Comparison of ENCODE assay signal across 8 cellular contexts in the genomic region with DNA sequence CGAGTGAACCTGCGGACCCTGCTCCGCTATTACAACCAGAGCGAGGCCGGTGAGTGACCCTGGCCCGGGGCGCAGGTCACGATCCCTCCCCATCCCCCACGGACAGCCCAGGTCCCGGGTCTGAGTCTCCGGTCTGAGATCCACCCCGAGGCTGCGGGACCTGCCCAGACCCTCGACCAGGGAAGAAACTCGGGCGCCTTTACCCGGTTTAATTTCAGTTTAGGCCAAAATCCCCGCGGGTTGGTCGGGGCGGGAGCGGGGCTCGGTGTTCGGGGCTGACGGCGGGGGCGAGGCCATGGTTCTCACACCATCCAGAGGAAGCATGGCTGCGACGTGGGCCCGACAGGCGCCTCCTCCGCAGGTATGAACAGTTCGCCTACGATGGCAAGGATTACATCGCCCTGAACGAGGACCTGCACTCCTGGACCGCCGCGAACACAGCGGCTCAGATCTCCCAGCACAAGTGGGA. TPM values are rescaled to one million over a fixed set of nuclear protein-coding genes. Genes with fewer than 3 reads are reported as not detected.
DNase-seq lines count a peak whose midpoint lies in the region; ATAC-seq, FAIRE-seq and TF ChIP-seq lines count a peak whose summit lies in the region.

No MANE protein-coding gene starts in this region.

- POLR2A ChIA-PET in MCF 10A (lab: Yijun Ruan, JAX) (interaction anchor here (1.0 to 1.7 kb wide), 3 partner anchors 41 to 67 kb away, joined by 4 to 10 read pairs (median 6); partner anchors contain the start of genes TRIM26 and TRIM39), HepG2 (lab: Yijun Ruan, JAX) (interaction anchor here (0.6 to 1.7 kb wide), 3 partner anchors 32 to 66 kb away, joined by 3 to 6 read pairs (median 6); partner anchors contain the start of genes TRIM26 and TRIM39)

- H3K4me1 ChIP-seq in SJCRH30 (no peaks in the 10 kb centered on the region), HepG2 (ENCODE audit: insufficient read depth, low read length) (peaks cover 13% of the 10 kb centered on the region)

- H3K27ac ChIP-seq in SJCRH30 (no peak overlapping the region), HepG2 (ENCODE audit: extremely low read length, insufficient read depth, low read length) (no peak overlapping the region)

- no peaks in the 10 kb centered on the region for H3K36me3 ChIP-seq in SJCRH30
- no peaks in the 10 kb centered on the region for H3K36me3 ChIP-seq in HepG2 (replicated peaks in 1 of 2; ENCODE audit: control insufficient read depth in 1 of 2, insufficient read depth in 2 of 2, low read length in 2 of 2)

- TF ChIP-seq CTCF in MCF 10A (IDR thresholded peaks at IDR 0.05; ENCODE audit: unreplicated experiment) (no peak), HepG2 (CRISPR knock-in tag; IDR thresholded peaks at IDR 0.05) (no peak)

- peak overlapping the region; percentile 99 for H3K4me2 ChIP-seq in HepG2 (ENCODE audit: low read depth, low read length)

- in situ Hi-C loops in HepG2 (cut with HindIII; ENCODE audit: extremely low pct_ligation_motif_present, low pct_unique_long_range_greater_than_20kb), result no loop called here

- TF ChIP-seq EP300 in HepG2 (IDR thresholded peaks at IDR 0.05; ENCODE audit: low read depth in 2 of 2, low read length in 2 of 2) (no peak), HepG2 (CRISPR knock-in tag; IDR thresholded peaks at IDR 0.05; ENCODE audit: borderline replicate concordance) (no peak)

- no peak for TF ChIP-seq RAD21 in HepG2 (CRISPR knock-in tag; IDR thresholded peaks at IDR 0.05)

- ATAC-seq in GM21723 (IDR thresholded peaks at IDR 0.05; ENCODE audit: unreplicated experiment) (peak; percentile 13), HepG2 (no peak), GM19397 (IDR thresholded peaks at IDR 0.05; ENCODE audit: unreplicated experiment) (no peak)

- 82% methylated on average over 29 of the region's 40 CpGs for WGBS in HepG2 (ENCODE audit: low lambda C conversion rate)

- BruUV-seq in MCF 10A (replicated peaks; lab: Mats Ljungman, UMichigan) (no TSS peak), HepG2 (replicated peaks; lab: Mats Ljungman, UMichigan) (no TSS peak)

- no peak for TF ChIP-seq POLR2A in HepG2 (IDR thresholded peaks at IDR 0.05; ENCODE audit: insufficient read depth in 1 of 2, low read depth in 2 of 2, low read length in 2 of 2)

- H3K9ac ChIP-seq in HepG2 (ENCODE audit: insufficient read depth, low read depth, low read length), result no peak overlapping the region

- no peaks in the 10 kb centered on the region for H3K9me3 Mint-ChIP-seq in MCF 10A (ENCODE audit: unreplicated experiment)

- H3K79me2 ChIP-seq in HepG2 (ENCODE audit: insufficient read depth, low read length), result no peaks in the 10 kb centered on the region

- H3K9me3 ChIP-seq in SJCRH30 (replicated peaks) (no peaks in the 10 kb centered on the region), HepG2 (ENCODE audit: low read length) (no peaks in the 10 kb centered on the region)

- no peak overlapping the region for H2AFZ ChIP-seq in HepG2 (ENCODE audit: low read length)

- H3K36me3 Mint-ChIP-seq in MCF 10A (ENCODE audit: insufficient read depth, unreplicated experiment), result no peaks in the 10 kb centered on the region

- peaks cover 14% of the 10 kb centered on the region for H3K4me1 Mint-ChIP-seq in MCF 10A (ENCODE audit: insufficient read depth, unreplicated experiment)

- no peak for FAIRE-seq in HepG2 (lab: Jason Lieb, UNC)

- CTCF ChIA-PET in MCF 10A (lab: Yijun Ruan, JAX), result no interaction called here
- CTCF ChIA-PET in HepG2 (lab: Yijun Ruan, JAX; ENCODE audit: low intra/inter-chr PET ratio, low total read pairs), result no interaction called here

- intact Hi-C loops in MCF 10A (cut with micrococcal nuclease) (no loop called here), HepG2 (cut with micrococcal nuclease; ENCODE audit: unreplicated experiment) (no loop called here)

- H3K27me3 ChIP-seq in SJCRH30, result no peaks in the 10 kb centered on the region
- peaks cover 0 to 7% of the 10 kb centered on the region in 2 experiments; a peak in 2 of 5 replicates for H3K27me3 ChIP-seq in HepG2 (ENCODE audit: control insufficient read depth in 1 of 2, insufficient read depth in 2 of 2, low read length in 2 of 2)

- H3K4me3 ChIP-seq in SJCRH30, result peak overlapping the region; percentile 63
- H3K4me3 ChIP-seq in HepG2 (replicated peaks in 1 of 3; ENCODE audit: insufficient read depth in 1 of 3, low read depth in 2 of 3, low read length in 3 of 3), result peak overlapping the region; percentile 76 to 86 (median 82); a peak in 5 of 6 replicates

- peak overlapping the region; percentile 76 for H3K4me3 Mint-ChIP-seq in MCF 10A (ENCODE audit: unreplicated experiment)

- H3K27ac Mint-ChIP-seq in MCF 10A (ENCODE audit: low read depth, unreplicated experiment), result no peak overlapping the region

- DNase-seq in SJCRH30, result no peak
- no peak for DNase-seq in MCF 10A (ENCODE audit: unreplicated experiment)
- DNase-seq in HepG2 (ENCODE audit: low spot score), result no peak
- peak; percentile 15 for DNase-seq in stimulated activated CD8-positive, alpha-beta memory T cell treated with anti-CD3 and anti-CD28 coated beads, Interleukin-4, amount 100 ng/mL, for 24 hours (ENCODE audit: low read depth)
- no peak for DNase-seq in NCI-H2081 treated with DMSO at 0.1 percent for 48 hours (lab: John Stamatoyannopoulos, UW)
- no peak for DNase-seq in NCI-H2196 treated with DMSO at 0.1 percent for 48 hours (lab: John Stamatoyannopoulos, UW; ENCODE audit: unreplicated experiment)

- no peaks in the 10 kb centered on the region for H4K20me1 ChIP-seq in HepG2 (ENCODE audit: insufficient read depth, low read length)

- H3K27me3 Mint-ChIP-seq in MCF 10A (ENCODE audit: insufficient read depth, unreplicated experiment), result peaks cover 10% of the 10 kb centered on the region

TF ChIP-seq in HepG2, 621 proteins besides CTCF, POLR2A, EP300 and RAD21 (continues in another document):
- no peak for TF ChIP-seq FIP1L1 (IDR thresholded peaks at IDR 0.05; ENCODE audit: borderline replicate concordance, insufficient read depth, low read depth, low read length)
- TF ChIP-seq, protein P1, sequence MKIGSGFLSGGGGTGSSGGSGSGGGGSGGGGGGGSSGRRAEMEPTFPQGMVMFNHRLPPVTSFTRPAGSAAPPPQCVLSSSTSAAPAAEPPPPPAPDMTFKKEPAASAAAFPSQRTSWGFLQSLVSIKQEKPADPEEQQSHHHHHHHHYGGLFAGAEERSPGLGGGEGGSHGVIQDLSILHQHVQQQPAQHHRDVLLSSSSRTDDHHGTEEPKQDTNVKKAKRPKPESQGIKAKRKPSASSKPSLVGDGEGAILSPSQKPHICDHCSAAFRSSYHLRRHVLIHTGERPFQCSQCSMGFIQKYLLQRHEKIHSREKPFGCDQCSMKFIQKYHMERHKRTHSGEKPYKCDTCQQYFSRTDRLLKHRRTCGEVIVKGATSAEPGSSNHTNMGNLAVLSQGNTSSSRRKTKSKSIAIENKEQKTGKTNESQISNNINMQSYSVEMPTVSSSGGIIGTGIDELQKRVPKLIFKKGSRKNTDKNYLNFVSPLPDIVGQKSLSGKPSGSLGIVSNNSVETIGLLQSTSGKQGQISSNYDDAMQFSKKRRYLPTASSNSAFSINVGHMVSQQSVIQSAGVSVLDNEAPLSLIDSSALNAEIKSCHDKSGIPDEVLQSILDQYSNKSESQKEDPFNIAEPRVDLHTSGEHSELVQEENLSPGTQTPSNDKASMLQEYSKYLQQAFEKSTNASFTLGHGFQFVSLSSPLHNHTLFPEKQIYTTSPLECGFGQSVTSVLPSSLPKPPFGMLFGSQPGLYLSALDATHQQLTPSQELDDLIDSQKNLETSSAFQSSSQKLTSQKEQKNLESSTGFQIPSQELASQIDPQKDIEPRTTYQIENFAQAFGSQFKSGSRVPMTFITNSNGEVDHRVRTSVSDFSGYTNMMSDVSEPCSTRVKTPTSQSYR (CRISPR knock-in tag; IDR thresholded peaks at IDR 0.05; ENCODE audit: borderline replicate concordance), result 0 out of 2 replicates have a peak, but pooled peaks have one; percentile 16
- TF ChIP-seq, protein P2, sequence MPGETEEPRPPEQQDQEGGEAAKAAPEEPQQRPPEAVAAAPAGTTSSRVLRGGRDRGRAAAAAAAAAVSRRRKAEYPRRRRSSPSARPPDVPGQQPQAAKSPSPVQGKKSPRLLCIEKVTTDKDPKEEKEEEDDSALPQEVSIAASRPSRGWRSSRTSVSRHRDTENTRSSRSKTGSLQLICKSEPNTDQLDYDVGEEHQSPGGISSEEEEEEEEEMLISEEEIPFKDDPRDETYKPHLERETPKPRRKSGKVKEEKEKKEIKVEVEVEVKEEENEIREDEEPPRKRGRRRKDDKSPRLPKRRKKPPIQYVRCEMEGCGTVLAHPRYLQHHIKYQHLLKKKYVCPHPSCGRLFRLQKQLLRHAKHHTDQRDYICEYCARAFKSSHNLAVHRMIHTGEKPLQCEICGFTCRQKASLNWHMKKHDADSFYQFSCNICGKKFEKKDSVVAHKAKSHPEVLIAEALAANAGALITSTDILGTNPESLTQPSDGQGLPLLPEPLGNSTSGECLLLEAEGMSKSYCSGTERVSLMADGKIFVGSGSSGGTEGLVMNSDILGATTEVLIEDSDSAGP (CRISPR knock-in tag; IDR thresholded peaks at IDR 0.05; ENCODE audit: borderline replicate concordance), result peak; percentile 17; the same call in 1 of the 2 replicates

RNA-seq across cellular contexts. Expression of gene TRIM26, which starts 46.9 kb away (rescaled TPM):
- 30.5 and 36.3 TPM in 2 replicates for total RNA-seq in SJCRH30 (2014; rRNA removed; shearing (Covaris generic))
- 48.6 and 60.6 TPM in 2 replicates for total RNA-seq in MCF 10A (2022)
- 38.7 and 46.2 TPM in 2 replicates for total RNA-seq in HepG2 (2016; rRNA removed; fragmentation: Illumina TruSeq; extraction: Trizol)
- total RNA-seq in HepG2 (2016; cell fraction: cytosol; rRNA removed; fragmentation: Illumina TruSeq; extraction: Trizol; ENCODE audit: low read depth), result 9.6 and 10.3 TPM in 2 replicates
- total RNA-seq in HepG2 (2016; cell fraction: insoluble cytoplasmic fraction; rRNA removed; fragmentation: Illumina TruSeq; extraction: Trizol), result 37.1 and 41.8 TPM in 2 replicates
- total RNA-seq in HepG2 (2016; cell fraction: membrane; rRNA removed; fragmentation: Illumina TruSeq; extraction: Trizol), result 26.1 and 27.6 TPM in 2 replicates
- 24.8 and 31.3 TPM in 2 replicates for total RNA-seq in HepG2 (2016; cell fraction: nucleus; rRNA removed; fragmentation: Illumina TruSeq; extraction: Trizol)
- 27.1 and 28.1 TPM in 2 replicates for polyA plus RNA-seq in HepG2 (2011; rRNA removed)
- 21.8 and 22.0 TPM in 2 replicates for polyA plus RNA-seq in HepG2 (2011; cell fraction: cytosol; rRNA removed)
- 35.8 and 38.4 TPM in 2 replicates for polyA plus RNA-seq in HepG2 (2011; cell fraction: nucleus; rRNA removed)
- 25.7 and 28.0 TPM in 2 replicates for polyA plus RNA-seq in HepG2 (2012)
- polyA plus RNA-seq in HepG2 (2016; cell fraction: cytosol; fragmentation: Illumina TruSeq; extraction: Trizol; ENCODE audit: low read depth), result 4.6 and 5.3 TPM in 2 replicates
- 44.5 and 52.1 TPM in 2 replicates for polyA plus RNA-seq in HepG2 (2016; cell fraction: insoluble cytoplasmic fraction; fragmentation: Illumina TruSeq; extraction: Trizol; ENCODE audit: low read depth)
- 13.3 and 13.6 TPM in 2 replicates for polyA plus RNA-seq in HepG2 (2016; cell fraction: membrane; fragmentation: Illumina TruSeq; extraction: Trizol; ENCODE audit: low read depth)
- polyA plus RNA-seq in HepG2 (2016; cell fraction: nucleus; fragmentation: Illumina TruSeq; extraction: Trizol; ENCODE audit: insufficient read depth, low read depth), result 60.9 and 65.2 TPM in 2 replicates
- polyA minus RNA-seq in HepG2 (2011; rRNA and poly(A)+ RNA removed; ENCODE audit: low replicate concordance), result 37.4 and 51.8 TPM in 2 replicates
- 14.8 and 19.4 TPM in 2 replicates for polyA minus RNA-seq in HepG2 (2011; cell fraction: cytosol; rRNA and poly(A)+ RNA removed)
- polyA minus RNA-seq in HepG2 (2011; cell fraction: nucleus; rRNA and poly(A)+ RNA removed), result 23.9 and 26.0 TPM in 2 replicates
